1 cellular context compared by ENCODE assay signal in genomic region chr4:2817701-2818350, GRCh38.
TF ChIP-seq lines count a peak whose summit lies in the region.

No MANE protein-coding gene starts in this region.

TF ChIP-seq in H1, 55 proteins besides CTCF, POLR2A, EP300 and RAD21:
- TF ChIP-seq FOSL1 (IDR thresholded peaks at IDR 0.05; ENCODE audit: insufficient read depth, low read depth, low read length) (no peak), SP2 (IDR thresholded peaks at IDR 0.05; ENCODE audit: low read length) (no peak), BACH1 (IDR thresholded peaks at IDR 0.05; ENCODE audit: low read length) (0 out of 2 replicates have a peak, but pooled peaks have one; percentile 29), SP1 (IDR thresholded peaks at IDR 0.05; ENCODE audit: low read depth, low read length) (no peak), MAFK (IDR thresholded peaks at IDR 0.05; ENCODE audit: low read depth, low read length) (no peak), RXRA (IDR thresholded peaks at IDR 0.05; ENCODE audit: insufficient read depth, low read depth, low read length) (no peak), BRCA1 (IDR thresholded peaks at IDR 0.05; ENCODE audit: low read depth, low read length) (no peak), POLR2AphosphoS5 (IDR thresholded peaks at IDR 0.05; ENCODE audit: low read depth, low read length) (no peak), HDAC6 (IDR thresholded peaks at IDR 0.05; ENCODE audit: low read depth, low read length) (no peak), CHD2 (IDR thresholded peaks at IDR 0.05; ENCODE audit: low read length) (no peak), GABPA (IDR thresholded peaks at IDR 0.05; ENCODE audit: borderline replicate concordance, insufficient read depth, low read length) (no peak; the same call in 1 of the 2 replicates), SRF (IDR thresholded peaks at IDR 0.05; ENCODE audit: low read depth, low read length) (no peak), YY1 (IDR thresholded peaks at IDR 0.05; ENCODE audit: low read depth, low read length) (peak; percentile 44; the same call in 1 of the 2 replicates), KDM1A (IDR thresholded peaks at IDR 0.05; ENCODE audit: borderline replicate concordance, low read length) (peak; percentile 16; the same call in 1 of the 2 replicates), GTF2F1 (IDR thresholded peaks at IDR 0.05; ENCODE audit: borderline replicate concordance, low read depth, low read length) (no peak), SIRT6 (IDR thresholded peaks at IDR 0.05; ENCODE audit: low read length) (no peak), ATF2 (IDR thresholded peaks at IDR 0.05; ENCODE audit: low read length) (no peak), CEBPB (IDR thresholded peaks at IDR 0.05; ENCODE audit: low read depth, low read length) (no peak), TBP (IDR thresholded peaks at IDR 0.05; ENCODE audit: low read depth, low read length) (no peak), CTBP2 (IDR thresholded peaks at IDR 0.05; ENCODE audit: borderline replicate concordance, insufficient read depth, insufficient read length, low read length) (no peak), TEAD4 (IDR thresholded peaks at IDR 0.05; ENCODE audit: low read depth, low read length) (no peak), POU5F1 (IDR thresholded peaks at IDR 0.05; ENCODE audit: low read depth, low read length) (no peak), ATF3 (IDR thresholded peaks at IDR 0.05; ENCODE audit: insufficient read depth, low read depth, low read length) (no peak), SP4 (IDR thresholded peaks at IDR 0.05; ENCODE audit: low read length) (no peak), NANOG (IDR thresholded peaks at IDR 0.05; ENCODE audit: insufficient read depth, low read depth, low read length, poor library complexity, severe bottlenecking) (no peak), PHF8 (conservative IDR thresholded peaks at IDR 0.05; ENCODE audit: low read depth, low read length) (no peak), E2F6 (IDR thresholded peaks at IDR 0.05) (peak; percentile 89), CHD7 (IDR thresholded peaks at IDR 0.05; ENCODE audit: insufficient replicate concordance, low read length) (no peak), SUZ12 (IDR thresholded peaks at IDR 0.05; ENCODE audit: low read length) (no peak), RBBP5 (IDR thresholded peaks at IDR 0.05; ENCODE audit: borderline replicate concordance, low read depth, low read length) (no peak), ASH2L (IDR thresholded peaks at IDR 0.05; ENCODE audit: low read length) (no peak), BCL11A (IDR thresholded peaks at IDR 0.05; ENCODE audit: low read depth in 2 of 2, low read length in 2 of 2) (no peak), TAF7 (optimal IDR thresholded peaks at IDR 0.05; ENCODE audit: borderline replicate concordance, low read depth, low read length) (no peak), SAP30 (IDR thresholded peaks at IDR 0.05; ENCODE audit: insufficient read depth, insufficient replicate concordance, low read length) (no peak), HDAC2 (IDR thresholded peaks at IDR 0.05; ENCODE audit: borderline replicate concordance in 1 of 2, low read depth in 2 of 2, low read length in 2 of 2) (no peak), CBX5 (IDR thresholded peaks at IDR 0.05; ENCODE audit: low read depth, low read length) (no peak), TCF12 (IDR thresholded peaks at IDR 0.05; ENCODE audit: low read depth, low read length) (no peak), JUND (IDR thresholded peaks at IDR 0.05; ENCODE audit: low read length) (no peak), SIX5 (IDR thresholded peaks at IDR 0.05; ENCODE audit: low read depth, low read length) (no peak), CREB1 (IDR thresholded peaks at IDR 0.05) (peak; percentile 76), RFX5 (IDR thresholded peaks at IDR 0.05; ENCODE audit: borderline replicate concordance, low read depth, low read length) (no peak), TAF1 (IDR thresholded peaks at IDR 0.05; ENCODE audit: low read depth, low read length) (peak; percentile 49; the same call in 1 of the 2 replicates), USF2 (IDR thresholded peaks at IDR 0.05; ENCODE audit: low read length) (peak; percentile 31), EGR1 (IDR thresholded peaks at IDR 0.05; ENCODE audit: borderline replicate concordance, low read depth, low read length) (no peak), CHD1 (IDR thresholded peaks at IDR 0.05; ENCODE audit: low read depth, low read length) (no peak), ZNF274 (IDR thresholded peaks at IDR 0.05; ENCODE audit: borderline replicate concordance, extremely low read depth, low read length) (no peak), CBX8 (IDR thresholded peaks at IDR 0.05; ENCODE audit: borderline replicate concordance, low read depth, low read length) (no peak), SIN3A (conservative IDR thresholded peaks at IDR 0.05 in 1 of 2, IDR thresholded peaks at IDR 0.05 in 1 of 2; ENCODE audit: low read depth in 1 of 2, low read length in 2 of 2) (no peak), KDM5A (IDR thresholded peaks at IDR 0.05; ENCODE audit: low read length) (no peak), KDM4A (IDR thresholded peaks at IDR 0.05; ENCODE audit: low read depth, low read length, severe bottlenecking) (peak; percentile 54), EZH2 (IDR thresholded peaks at IDR 0.05; ENCODE audit: low read depth, low read length, severe bottlenecking) (no peak), JUN (IDR thresholded peaks at IDR 0.05; ENCODE audit: low read depth, low read length) (no peak), RNF2 (IDR thresholded peaks at IDR 0.05; ENCODE audit: borderline replicate concordance, low read depth, low read length, missing control alignments, poor library complexity, severe bottlenecking) (no peak), MAX (IDR thresholded peaks at IDR 0.05) (peak; percentile 83), NRF1 (IDR thresholded peaks at IDR 0.05; ENCODE audit: low read depth, low read length) (no peak)
TF ChIP-seq in H1: peak in this region for 9.
